ENCODE assay signal across 12 cellular contexts in genomic region chr3:22371592-22372291, GRCh38.
DNase-seq lines count a peak whose midpoint lies in the region; ATAC-seq, FAIRE-seq and TF ChIP-seq lines count a peak whose summit lies in the region.
"Had no signal": no experiment of that assay in that cellular context is flagged by ENCODE, and none has a peak within 500 bp of the region (broad histone marks: within the 10 kb centered on the region; RNA-seq: fewer than 3 reads in every experiment).

No MANE protein-coding gene starts in this region.

- peak overlapping the region; percentile 34 for H3K4me3 ChIP-seq in kidney epithelial cell (ENCODE audit: low read depth, low read length)
- H3K4me3 ChIP-seq in subcutaneous abdominal adipose tissue (ENCODE audit: low read depth in 1 of 5, low read length in 5 of 5) = peak overlapping the region; percentile 15 to 67 (median 60)
- H3K4me3 ChIP-seq: HAP-1, SK-N-MC had no signal

- peaks cover 12% of the 10 kb centered on the region for H3K4me1 Mint-ChIP-seq in dendritic cell treated with granulocyte-macrophage colony-stimulating factor and Interleukin-4, amounts not matched to agents 40 ng/mL and 50 ng/mL, for 4 days (ENCODE audit: low read depth)

- H3K36me3 ChIP-seq in kidney epithelial cell (ENCODE audit: control insufficient read depth, insufficient read depth, low read length) (no peaks in the 10 kb centered on the region), subcutaneous abdominal adipose tissue (ENCODE audit: control insufficient read depth in 5 of 5, insufficient read depth in 5 of 5, low read length in 5 of 5) (no peaks in the 10 kb centered on the region)
- H3K36me3 ChIP-seq: HAP-1 had no signal

- intact Hi-C loops in dendritic cell treated with granulocyte-macrophage colony-stimulating factor and Interleukin-4, amounts not matched to agents 40 ng/mL and 50 ng/mL, for 4 days (cut with micrococcal nuclease) = no loop called here

- DNase-seq in kidney epithelial cell (ENCODE audit: low read depth) = no peak
- DNase-seq in stimulated activated CD4-positive, alpha-beta T cell treated with anti-CD3 and anti-CD28 coated beads, Interleukin-4, amount 100 ng/mL, for 4 hours = no peak
- no peak for DNase-seq in GM19239 (ENCODE audit: insufficient read length, low spot score)
- DNase-seq: activated CD4-positive, alpha-beta T cell treated with anti-CD3 and anti-CD28 coated beads, Interleukin-2, amount 50 U/mL, for 4 hours; NCI-H510A had no signal

- peaks cover 40% of the 10 kb centered on the region for H3K27me3 Mint-ChIP-seq in dendritic cell treated with granulocyte-macrophage colony-stimulating factor and Interleukin-4, amounts not matched to agents 40 ng/mL and 50 ng/mL, for 4 days

- no peak overlapping the region for H3K9ac ChIP-seq in subcutaneous abdominal adipose tissue (ENCODE audit: low read length in 5 of 5)

- no peak overlapping the region for H3K27ac Mint-ChIP-seq in dendritic cell treated with granulocyte-macrophage colony-stimulating factor and Interleukin-4, amounts not matched to agents 40 ng/mL and 50 ng/mL, for 4 days
- H3K27ac Mint-ChIP-seq: activated naive CD8-positive, alpha-beta T cell treated with anti-CD3 and anti-CD28 coated beads for 36 hours had no signal

- H3K27me3 ChIP-seq in kidney epithelial cell (ENCODE audit: control insufficient read depth, insufficient read depth, low read length) (peaks cover 22% of the 10 kb centered on the region), subcutaneous abdominal adipose tissue (ENCODE audit: control insufficient read depth in 5 of 5, insufficient read depth in 4 of 5, low read length in 5 of 5) (peaks cover 11 to 20% (median 14%) of the 10 kb centered on the region in 5 donors)

- no peak for FAIRE-seq in GM19239 (lab: Jason Lieb, UNC)

- no peaks in the 10 kb centered on the region for H3K9me3 ChIP-seq in subcutaneous abdominal adipose tissue (ENCODE audit: control insufficient read depth in 5 of 5, low read length in 5 of 5)
- H3K9me3 ChIP-seq: HAP-1 had no signal

- no peak overlapping the region for H3K27ac ChIP-seq in subcutaneous abdominal adipose tissue (ENCODE audit: low read depth, low read length)
- H3K27ac ChIP-seq: SK-N-MC had no signal

- H3K36me3 Mint-ChIP-seq in dendritic cell treated with granulocyte-macrophage colony-stimulating factor and Interleukin-4, amounts not matched to agents 40 ng/mL and 50 ng/mL, for 4 days (ENCODE audit: low read depth) = no peaks in the 10 kb centered on the region
- H3K36me3 Mint-ChIP-seq: activated naive CD8-positive, alpha-beta T cell treated with anti-CD3 and anti-CD28 coated beads for 36 hours had no signal

- H3K9me3 Mint-ChIP-seq in dendritic cell treated with granulocyte-macrophage colony-stimulating factor and Interleukin-4, amounts not matched to agents 40 ng/mL and 50 ng/mL, for 4 days = no peaks in the 10 kb centered on the region
- H3K9me3 Mint-ChIP-seq: activated naive CD8-positive, alpha-beta T cell treated with anti-CD3 and anti-CD28 coated beads for 36 hours had no signal

- no peak for TF ChIP-seq CTCF in kidney epithelial cell (IDR thresholded peaks at IDR 0.05; ENCODE audit: insufficient read depth, low read length, poor library complexity, severe bottlenecking)

- peak overlapping the region; percentile 21 for H3K4me3 Mint-ChIP-seq in dendritic cell treated with granulocyte-macrophage colony-stimulating factor and Interleukin-4, amounts not matched to agents 40 ng/mL and 50 ng/mL, for 4 days
- H3K4me3 Mint-ChIP-seq: activated naive CD8-positive, alpha-beta T cell treated with anti-CD3 and anti-CD28 coated beads for 36 hours had no signal

- H3K4me1 ChIP-seq in subcutaneous abdominal adipose tissue (ENCODE audit: control insufficient read depth in 5 of 5, insufficient read depth in 5 of 5, low read length in 5 of 5) = peaks cover 0 to 25% (median 22%) of the 10 kb centered on the region in 5 donors
- H3K4me1 ChIP-seq: HAP-1 had no signal

- ATAC-seq in HG03354 (IDR thresholded peaks at IDR 0.05; ENCODE audit: poor library complexity, severe bottlenecking, unreplicated experiment) = peak; percentile 6
- ATAC-seq in HG02970 (IDR thresholded peaks at IDR 0.05; ENCODE audit: low FRiP score, unreplicated experiment) = no peak
